Comparison of ENCODE assay signal across 7 cellular contexts in genomic region chr6:43390753-43391447, GRCh38. TPM values are rescaled to one million over a fixed set of nuclear protein-coding genes. Genes with fewer than 3 reads are reported as not detected.
DNase-seq lines count a peak whose midpoint lies in the region; ATAC-seq and TF ChIP-seq lines count a peak whose summit lies in the region.
"Not testable (repeated sequence)": the region's sequence is repeated elsewhere in the genome, so short reads cannot be mapped to it uniquely, and the experiment has no call there.

No MANE protein-coding gene starts in this region.

- H3K27me3 ChIP-seq in DOHH2 (ENCODE audit: control insufficient read depth, low read length); mesendoderm (ENCODE audit: insufficient read depth, low read length, poor library complexity); osteoblast (ENCODE audit: insufficient read depth, low read length): not testable (repeated sequence)
- peaks cover 38% of the 10 kb centered on the region for H3K27me3 ChIP-seq in Loucy (ENCODE audit: insufficient read depth, low read length, poor library complexity, severe bottlenecking)

- H2AK5ac ChIP-seq in mesendoderm (ENCODE audit: low read length): not testable (repeated sequence)

- H4K8ac ChIP-seq in mesendoderm (ENCODE audit: low read depth, low read length): not testable (repeated sequence)

- H3K27ac Mint-ChIP-seq in activated CD4-positive, alpha-beta T cell treated with anti-CD3 and anti-CD28 coated beads, Interleukin-2, amount 10 ng/mL, durations not matched to agents 7 days and 5 days; activated naive CD8-positive, alpha-beta T cell treated with anti-CD3 and anti-CD28 coated beads, Interleukin-2, amount 50 U/mL, for 24 hours: not testable (repeated sequence)
- peak overlapping the region; percentile 8 for H3K27ac Mint-ChIP-seq in glutamatergic neuron (ENCODE audit: unreplicated experiment)

- H3F3A ChIP-seq in DOHH2 (ENCODE audit: control insufficient read depth, insufficient read depth): peaks cover 42% of the 10 kb centered on the region
- H3F3A ChIP-seq in Loucy (ENCODE audit: low read depth): not testable (repeated sequence)

- not testable (repeated sequence) for H3K23ac ChIP-seq in mesendoderm (ENCODE audit: low read length)

- WGBS in mesendoderm (ENCODE audit: extremely low coverage, insufficient coverage, low lambda C conversion rate): no CpG with 5 or more reads among the region's 10 CpGs

- H3K4ac ChIP-seq in mesendoderm (ENCODE audit: low read depth, low read length): not testable (repeated sequence)

- H3K9me3 Mint-ChIP-seq in activated CD4-positive, alpha-beta T cell treated with anti-CD3 and anti-CD28 coated beads, Interleukin-2, amount 10 ng/mL, durations not matched to agents 7 days and 5 days; activated naive CD8-positive, alpha-beta T cell treated with anti-CD3 and anti-CD28 coated beads, Interleukin-2, amount 50 U/mL, for 24 hours; glutamatergic neuron (ENCODE audit: unreplicated experiment): not testable (repeated sequence)

- not testable (repeated sequence) for H3K18ac ChIP-seq in mesendoderm (ENCODE audit: low read length)

- H2BK5ac ChIP-seq in mesendoderm (ENCODE audit: low read length): not testable (repeated sequence)

- H3K4me3 ChIP-seq in DOHH2 (ENCODE audit: low read length) (peak overlapping the region; percentile 91), Loucy (ENCODE audit: low read length, poor library complexity, severe bottlenecking) (peak overlapping the region; percentile 69)
- H3K4me3 ChIP-seq in mesendoderm (ENCODE audit: low read length); osteoblast (ENCODE audit: insufficient read depth, low read length): not testable (repeated sequence)

- ATAC-seq in activated naive CD8-positive, alpha-beta T cell treated with anti-CD3 and anti-CD28 coated beads, Interleukin-2, amount 50 U/mL, for 24 hours: not testable (repeated sequence)

- peak overlapping the region; percentile 94 for H3K27ac ChIP-seq in DOHH2 (ENCODE audit: low read depth, low read length)
- H3K27ac ChIP-seq in mesendoderm (ENCODE audit: low read depth, low read length); osteoblast (ENCODE audit: low read depth, low read length): not testable (repeated sequence)

- not testable (repeated sequence) for H3K9me2 ChIP-seq in DOHH2 (replicated peaks; ENCODE audit: control insufficient read depth, low read length); Loucy (replicated peaks; ENCODE audit: low read depth, low read length)

- H3K4me3 Mint-ChIP-seq in activated CD4-positive, alpha-beta T cell treated with anti-CD3 and anti-CD28 coated beads, Interleukin-2, amount 10 ng/mL, durations not matched to agents 7 days and 5 days: peak overlapping the region; percentile 16
- H3K4me3 Mint-ChIP-seq in activated naive CD8-positive, alpha-beta T cell treated with anti-CD3 and anti-CD28 coated beads, Interleukin-2, amount 50 U/mL, for 24 hours: peak overlapping the region; percentile 52
- not testable (repeated sequence) for H3K4me3 Mint-ChIP-seq in glutamatergic neuron (ENCODE audit: unreplicated experiment)

- not testable (repeated sequence) for H3K36me3 Mint-ChIP-seq in activated CD4-positive, alpha-beta T cell treated with anti-CD3 and anti-CD28 coated beads, Interleukin-2, amount 10 ng/mL, durations not matched to agents 7 days and 5 days (ENCODE audit: low read depth); activated naive CD8-positive, alpha-beta T cell treated with anti-CD3 and anti-CD28 coated beads, Interleukin-2, amount 50 U/mL, for 24 hours (ENCODE audit: low read depth); glutamatergic neuron (ENCODE audit: unreplicated experiment)

- H3K56ac ChIP-seq in mesendoderm (ENCODE audit: low read length): peak overlapping the region; percentile 42

- CTCF ChIA-PET in activated CD4-positive, alpha-beta T cell treated with anti-CD3 and anti-CD28 coated beads, Interleukin-2, amount 10 ng/mL, durations not matched to agents 7 days and 5 days (lab: Charles Lee): interaction anchor here (0.6 to 0.9 kb wide), 2 partner anchors 41 to 111 kb away, joined by 3 to 4 read pairs; no protein-coding TSS in a partner anchor

- H3K79me2 ChIP-seq in DOHH2 (ENCODE audit: control insufficient read depth, low read length): peaks cover 78% of the 10 kb centered on the region
- H3K79me2 ChIP-seq in Loucy (ENCODE audit: insufficient read depth, low read length); mesendoderm (ENCODE audit: control insufficient read depth, insufficient read depth, low read length); osteoblast (ENCODE audit: insufficient read depth, low read length): not testable (repeated sequence)

- not testable (repeated sequence) for H3K79me1 ChIP-seq in mesendoderm (ENCODE audit: low read length)

- peaks cover 75% of the 10 kb centered on the region for H3K27me3 Mint-ChIP-seq in activated CD4-positive, alpha-beta T cell treated with anti-CD3 and anti-CD28 coated beads, Interleukin-2, amount 10 ng/mL, durations not matched to agents 7 days and 5 days
- peaks cover 29% of the 10 kb centered on the region for H3K27me3 Mint-ChIP-seq in activated naive CD8-positive, alpha-beta T cell treated with anti-CD3 and anti-CD28 coated beads, Interleukin-2, amount 50 U/mL, for 24 hours
- H3K27me3 Mint-ChIP-seq in glutamatergic neuron (ENCODE audit: unreplicated experiment): not testable (repeated sequence)

- peak overlapping the region; percentile 64 for H3K9ac ChIP-seq in Loucy (ENCODE audit: low read depth, low read length, poor library complexity, severe bottlenecking)
- not testable (repeated sequence) for H3K9ac ChIP-seq in mesendoderm (ENCODE audit: low read length)

- H4K5ac ChIP-seq in mesendoderm (ENCODE audit: low read length): not testable (repeated sequence)

- not testable (repeated sequence) for H2BK120ac ChIP-seq in mesendoderm (ENCODE audit: low read depth, low read length)

- DNase-seq in activated CD4-positive, alpha-beta T cell treated with anti-CD3 and anti-CD28 coated beads, Interleukin-2, amount 10 ng/mL, durations not matched to agents 7 days and 5 days; activated naive CD8-positive, alpha-beta T cell treated with anti-CD3 and anti-CD28 coated beads, Interleukin-2, amount 50 U/mL, for 24 hours; glutamatergic neuron; mesendoderm; osteoblast (ENCODE audit: insufficient read length, low spot score, missing footprints): not testable (repeated sequence)

- TF ChIP-seq CTCF in DOHH2 (IDR thresholded peaks at IDR 0.05; ENCODE audit: low read depth, low read length, poor library complexity, severe bottlenecking); Loucy (conservative IDR thresholded peaks at IDR 0.05; ENCODE audit: low read length); glutamatergic neuron (IDR thresholded peaks at IDR 0.05; ENCODE audit: partially characterized antibody, unreplicated experiment); osteoblast (IDR thresholded peaks at IDR 0.05; ENCODE audit: extremely low read depth, low read depth, low read length): not testable (repeated sequence)

- H3K9me3 ChIP-seq in DOHH2 (ENCODE audit: control insufficient read depth, insufficient read depth, low read length); Loucy (ENCODE audit: insufficient read depth, low read depth, low read length); osteoblast (ENCODE audit: low read depth, low read length): not testable (repeated sequence)

- peak overlapping the region; percentile 99 for H3K4me2 ChIP-seq in DOHH2 (ENCODE audit: low read length)
- H3K4me2 ChIP-seq in Loucy (ENCODE audit: low read depth, low read length, poor library complexity, severe bottlenecking): peak overlapping the region; percentile 77
- H3K4me2 ChIP-seq in mesendoderm (ENCODE audit: low read length): not testable (repeated sequence)
- H3K4me2 ChIP-seq in osteoblast (ENCODE audit: insufficient read depth, low read length): peak overlapping the region; percentile 18

- H2AFZ ChIP-seq in Loucy (ENCODE audit: low read length): peak overlapping the region; percentile 56
- H2AFZ ChIP-seq in osteoblast (ENCODE audit: low read length): peak overlapping the region; percentile 70

- H2BK15ac ChIP-seq in mesendoderm (replicated peaks; ENCODE audit: low read depth): not testable (repeated sequence)

- POLR2A ChIA-PET in activated CD4-positive, alpha-beta T cell treated with anti-CD3 and anti-CD28 coated beads, Interleukin-2, amount 10 ng/mL, durations not matched to agents 7 days and 5 days (lab: Charles Lee): interaction anchor here (0.6 kb wide), 1 partner anchor 137 kb away, joined by 3 read pairs; no protein-coding TSS in a partner anchor

- peaks cover 26% of the 10 kb centered on the region for H3K4me1 Mint-ChIP-seq in activated CD4-positive, alpha-beta T cell treated with anti-CD3 and anti-CD28 coated beads, Interleukin-2, amount 10 ng/mL, durations not matched to agents 7 days and 5 days
- H3K4me1 Mint-ChIP-seq in activated naive CD8-positive, alpha-beta T cell treated with anti-CD3 and anti-CD28 coated beads, Interleukin-2, amount 50 U/mL, for 24 hours: peaks cover 37% of the 10 kb centered on the region
- peaks cover 29% of the 10 kb centered on the region for H3K4me1 Mint-ChIP-seq in glutamatergic neuron (ENCODE audit: low read depth, unreplicated experiment)

- peaks cover 54% of the 10 kb centered on the region for H3K36me3 ChIP-seq in DOHH2 (ENCODE audit: control insufficient read depth, low read length)
- not testable (repeated sequence) for H3K36me3 ChIP-seq in Loucy (ENCODE audit: insufficient read depth, low read length); mesendoderm (ENCODE audit: control insufficient read depth, insufficient read depth, low read length); osteoblast (ENCODE audit: insufficient read depth, low read length)

- H3K4me1 ChIP-seq in DOHH2 (ENCODE audit: control insufficient read depth, low read length) (peaks cover 93% of the 10 kb centered on the region), Loucy (ENCODE audit: insufficient read depth, low read length, poor library complexity, severe bottlenecking) (peaks cover 32% of the 10 kb centered on the region)
- H3K4me1 ChIP-seq in mesendoderm (ENCODE audit: control insufficient read depth, low read depth, low read length); osteoblast (ENCODE audit: insufficient read depth, low read length): not testable (repeated sequence)

- not testable (repeated sequence) for H4K20me1 ChIP-seq in DOHH2 (ENCODE audit: control insufficient read depth, insufficient read depth, low read depth, low read length); Loucy (ENCODE audit: insufficient read depth, low read length, poor library complexity, severe bottlenecking); osteoblast (ENCODE audit: insufficient read depth, low read length)

RNA-seq across cellular contexts. Expression of gene ZNF318, which starts 21.5 kb away (rescaled TPM):
- total RNA-seq in activated CD4-positive, alpha-beta T cell treated with anti-CD3 and anti-CD28 coated beads, Interleukin-2, amount 10 ng/mL, durations not matched to agents 7 days and 5 days: 10 to 100 TPM; 12.8 to 14.5 TPM
- total RNA-seq in glutamatergic neuron (ENCODE audit: unreplicated experiment): 26.3 TPM
- polyA plus RNA-seq in mesendoderm (2013, experiment 1 of 2): 6.2 TPM
- 6.5 TPM for polyA plus RNA-seq in mesendoderm (2013, experiment 2 of 2)
- 12.3 and 14.7 TPM in 2 replicates for total RNA-seq in osteoblast

RNA-seq across cellular contexts. Expression of gene ABCC10, which starts 36.4 kb away (rescaled TPM):
- total RNA-seq in activated CD4-positive, alpha-beta T cell treated with anti-CD3 and anti-CD28 coated beads, Interleukin-2, amount 10 ng/mL, durations not matched to agents 7 days and 5 days: 10 to 100 TPM; 47.1 to 53.2 TPM
- 94.8 TPM for total RNA-seq in glutamatergic neuron (ENCODE audit: unreplicated experiment)
- polyA plus RNA-seq in mesendoderm (2013, experiment 1 of 2): 10.6 TPM
- polyA plus RNA-seq in mesendoderm (2013, experiment 2 of 2): 10.0 TPM
- 26.4 and 27.1 TPM in 2 replicates for total RNA-seq in osteoblast
